In genomic region chr19:8391274-8392016, GRCh38 we compare ENCODE assay signal across 8 cellular contexts. TPM values are rescaled to one million over a fixed set of nuclear protein-coding genes. Genes with fewer than 3 reads are reported as not detected.
A peak's percentile ranks its signal among the peaks of the same experiment; 100 is the strongest.
DNase-seq lines count a peak whose midpoint lies in the region; TF ChIP-seq lines count a peak whose summit lies in the region.

No MANE protein-coding gene starts in this region.

- no peaks in the 10 kb centered on the region for H3K9me3 Mint-ChIP-seq in CD4-positive, alpha-beta memory T cell
- no peaks in the 10 kb centered on the region for H3K9me3 Mint-ChIP-seq in endothelial cell (ENCODE audit: unreplicated experiment)

- POLR2A ChIA-PET in CD4-positive, alpha-beta memory T cell (lab: Charles Lee; ENCODE audit: partially characterized antibody), result interaction anchor here (1.0 to 3.0 kb wide), 5 partner anchors 9 to 122 kb away, joined by 3 to 26 read pairs (median 4); partner anchors contain the start of genes MARCHF2 and ZNF414

- H3K9me3 ChIP-seq in CD4-positive, alpha-beta memory T cell (ENCODE audit: control insufficient read depth in 1 of 2, low read length in 2 of 2), result no peaks in the 10 kb centered on the region
- H3K9me3 ChIP-seq in OCI-LY1 (ENCODE audit: low read length), result no peaks in the 10 kb centered on the region
- H3K9me3 ChIP-seq in neutrophil, result no peaks in the 10 kb centered on the region

- peak overlapping the region in 1 of 2 donors; percentile 65 for H3K4me3 ChIP-seq in CD4-positive, alpha-beta memory T cell (ENCODE audit: low read length in 2 of 2)
- H3K4me3 ChIP-seq in OCI-LY1 (ENCODE audit: low read depth, low read length, poor library complexity, severe bottlenecking) (peak overlapping the region; percentile 47), neutrophil (ENCODE audit: low read depth in 1 of 2, low read length in 1 of 2) (peak overlapping the region in 1 of 2 experiments; percentile 79)

- H4K20me1 ChIP-seq in OCI-LY1 (ENCODE audit: insufficient read depth, low read length), result no peaks in the 10 kb centered on the region

- no peaks in the 10 kb centered on the region for H3K27me3 ChIP-seq in CD4-positive, alpha-beta memory T cell (ENCODE audit: insufficient read depth, low read length)
- H3K27me3 ChIP-seq in OCI-LY1 (ENCODE audit: insufficient read depth, low read length) (no peaks in the 10 kb centered on the region), neutrophil (no peaks in the 10 kb centered on the region)

- H3K27ac ChIP-seq in CD4-positive, alpha-beta memory T cell (ENCODE audit: low read depth, low read length), result no peak overlapping the region
- H3K27ac ChIP-seq in OCI-LY1 (ENCODE audit: low read depth, low read length, poor library complexity, severe bottlenecking) (peak overlapping the region; percentile 29), neutrophil (peak overlapping the region; percentile 99)

- H3K9ac ChIP-seq in OCI-LY1 (ENCODE audit: low read length), result peak overlapping the region; percentile 52; the same call in 1 of the 2 replicates

- H3K27ac Mint-ChIP-seq in CD4-positive, alpha-beta memory T cell, result peak overlapping the region; percentile 70 to 97 (median 91)
- peak overlapping the region; percentile 61 for H3K27ac Mint-ChIP-seq in endothelial cell (ENCODE audit: unreplicated experiment)

- intact Hi-C loops in CD4-positive, alpha-beta memory T cell (cut with micrococcal nuclease), result loop anchor here (5.0 kb wide), 1 partner anchor 121 kb away; the partner anchor contains the start of gene ZNF414

- H3K36me3 ChIP-seq in CD4-positive, alpha-beta memory T cell (ENCODE audit: insufficient read depth, low read length), result no peaks in the 10 kb centered on the region
- H3K36me3 ChIP-seq in OCI-LY1 (ENCODE audit: insufficient read depth, low read length) (0 out of 2 replicates have a peak, but pooled peaks cover 3% of the 10 kb centered on the region), neutrophil (no peaks in the 10 kb centered on the region)

- 0 out of 2 replicates have a peak, but pooled peaks cover 3% of the 10 kb centered on the region for H3K79me2 ChIP-seq in OCI-LY1 (ENCODE audit: insufficient read depth, low read length)

- peaks cover 0 to 11% of the 10 kb centered on the region in 2 donors for H3K36me3 Mint-ChIP-seq in CD4-positive, alpha-beta memory T cell
- peaks cover 16% of the 10 kb centered on the region for H3K36me3 Mint-ChIP-seq in endothelial cell (ENCODE audit: low read depth, unreplicated experiment)

- H2AFZ ChIP-seq in OCI-LY1 (ENCODE audit: low read length), result no peak overlapping the region

- peaks cover 22% of the 10 kb centered on the region for H3K4me1 ChIP-seq in CD4-positive, alpha-beta memory T cell (ENCODE audit: insufficient read depth, low read length)
- peaks cover 27% of the 10 kb centered on the region for H3K4me1 ChIP-seq in OCI-LY1 (ENCODE audit: insufficient read depth, low read length, severe bottlenecking)
- H3K4me1 ChIP-seq in neutrophil (ENCODE audit: control insufficient read depth in 1 of 2, insufficient read depth in 1 of 2, low read depth in 1 of 2, low read length in 1 of 2), result peaks cover 22 to 26% of the 10 kb centered on the region in 2 experiments

- H3K4me2 ChIP-seq in OCI-LY1 (ENCODE audit: low read length), result peak overlapping the region; percentile 66

- peaks cover 3% of the 10 kb centered on the region; the same call in 1 of the 2 replicates for H3F3A ChIP-seq in OCI-LY1 (ENCODE audit: insufficient read depth, low read length)

- no peak for TF ChIP-seq CTCF in OCI-LY1 (IDR thresholded peaks at IDR 0.05; ENCODE audit: low read length)
- no peak for TF ChIP-seq CTCF in endothelial cell (IDR thresholded peaks at IDR 0.05; ENCODE audit: unreplicated experiment)
- TF ChIP-seq CTCF in neutrophil (IDR thresholded peaks at IDR 0.05), result no peak

- H3K9me2 ChIP-seq in OCI-LY1 (ENCODE audit: low read depth, low read length), result no peaks in the 10 kb centered on the region

- peak overlapping the region; percentile 82 to 90 (median 88) for H3K4me3 Mint-ChIP-seq in CD4-positive, alpha-beta memory T cell
- peak overlapping the region; percentile 83 for H3K4me3 Mint-ChIP-seq in endothelial cell (ENCODE audit: unreplicated experiment)

- CTCF ChIA-PET in CD4-positive, alpha-beta memory T cell (lab: Charles Lee; ENCODE audit: partially characterized antibody), result interaction anchor here (0.6 to 4.4 kb wide), 3 partner anchors 22 to 87 kb away, joined by 3 to 19 read pairs (median 3); partner anchors contain the start of gene MARCHF2

- H3K27me3 Mint-ChIP-seq in CD4-positive, alpha-beta memory T cell, result no peaks in the 10 kb centered on the region
- H3K27me3 Mint-ChIP-seq in endothelial cell (ENCODE audit: unreplicated experiment), result peaks cover 7% of the 10 kb centered on the region

- peaks cover 14 to 43% (median 34%) of the 10 kb centered on the region in 4 donors for H3K4me1 Mint-ChIP-seq in CD4-positive, alpha-beta memory T cell
- H3K4me1 Mint-ChIP-seq in endothelial cell (ENCODE audit: unreplicated experiment), result peaks cover 45% of the 10 kb centered on the region

- no peak for DNase-seq in CD4-positive, alpha-beta memory T cell
- DNase-seq in endothelial cell (ENCODE audit: low spot score), result no peak
- DNase-seq in T-helper 9 cell, result no peak
- no peak for DNase-seq in NCI-H2227 treated with DMSO at 0.1 percent for 48 hours (lab: John Stamatoyannopoulos, UW)
- DNase-seq in activated CD4-positive, CD25-positive, alpha-beta regulatory T cell treated with anti-CD3 and anti-CD28 coated beads, Interleukin-2, amount 50 U/mL, for 72 hours, result no peak
- DNase-seq in NCI-H82 treated with DMSO at 0.1 percent for 48 hours (lab: John Stamatoyannopoulos, UW; ENCODE audit: unreplicated experiment), result no peak

RNA-seq across cellular contexts. Expression of gene RAB11B, which starts 1.3 kb away (rescaled TPM):
- total RNA-seq in CD4-positive, alpha-beta memory T cell, result 100 to 1,000 TPM; 107 to 109 TPM
- 10 to 100 TPM; 40.2 to 87.0 TPM for polyA plus RNA-seq in CD4-positive, alpha-beta memory T cell
- total RNA-seq in endothelial cell (ENCODE audit: unreplicated experiment), result 130 TPM

RNA-seq across cellular contexts. Expression of gene MARCHF2, which starts 21.7 kb away (rescaled TPM):
- 10 to 100 TPM; 25.5 to 30.3 TPM for total RNA-seq in CD4-positive, alpha-beta memory T cell
- 10 to 100 TPM; 46.0 to 60.9 TPM for polyA plus RNA-seq in CD4-positive, alpha-beta memory T cell
- 58.2 TPM for total RNA-seq in endothelial cell (ENCODE audit: unreplicated experiment)

RNA-seq across cellular contexts. Expression of gene ANGPTL4, which starts 27.5 kb away (rescaled TPM):
- total RNA-seq in CD4-positive, alpha-beta memory T cell, result not detected
- not detected for polyA plus RNA-seq in CD4-positive, alpha-beta memory T cell
- total RNA-seq in endothelial cell (ENCODE audit: unreplicated experiment), result 14.3 TPM

RNA-seq across cellular contexts. Expression of gene KANK3, which starts 48.4 kb away (rescaled TPM):
- total RNA-seq in CD4-positive, alpha-beta memory T cell, result 1 to 10 TPM; 5.0 to 6.3 TPM
- 1 to 10 TPM; 1.1 to 1.9 TPM for polyA plus RNA-seq in CD4-positive, alpha-beta memory T cell
- total RNA-seq in endothelial cell (ENCODE audit: unreplicated experiment), result 109 TPM

RNA-seq across cellular contexts. Expression of gene HNRNPM, which starts 53.3 kb away (rescaled TPM):
- 100 to 1,000 TPM; 197 to 199 TPM for total RNA-seq in CD4-positive, alpha-beta memory T cell
- 100 to 1,000 TPM; 206 to 245 TPM for polyA plus RNA-seq in CD4-positive, alpha-beta memory T cell
- total RNA-seq in endothelial cell (ENCODE audit: unreplicated experiment), result 223 TPM

Comparison
In these comparisons a context has a peak if more than half of its experiments do, and no peak if none do; other contexts are left out.
1. RNA of gene ANGPTL4, which starts 27.5 kb away (total RNA-seq): 14.3 TPM in endothelial cell (single experiment); not detected in CD4-positive, alpha-beta memory T cell; every median in the first group is over 10 times any median in the second.